ENCODE assay signal across 23 cellular contexts in the genomic region with DNA sequence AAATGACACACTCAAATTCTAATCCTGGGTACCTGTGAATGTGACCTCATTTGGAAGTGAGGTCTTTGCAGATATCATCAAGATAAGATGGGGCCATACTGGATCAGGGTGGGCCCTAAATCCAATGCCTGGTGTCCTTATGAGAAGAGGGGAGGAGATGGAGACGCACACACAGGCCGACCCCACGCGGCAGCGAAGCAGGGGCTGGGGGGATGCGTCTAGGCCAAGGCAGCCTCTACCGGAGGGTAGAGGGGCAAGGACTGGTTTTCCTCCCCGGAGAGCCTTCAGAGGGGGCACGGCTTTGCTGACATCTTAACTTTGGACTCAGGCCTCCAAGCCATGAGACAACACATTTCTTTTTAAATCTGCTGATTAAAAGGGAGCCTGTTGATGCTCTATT. TPM values are rescaled to one million over a fixed set of nuclear protein-coding genes. Genes with fewer than 3 reads are reported as not detected.
A peak's percentile ranks its signal among the peaks of the same experiment; 100 is the strongest.
DNase-seq lines count a peak whose midpoint lies in the region; ATAC-seq and TF ChIP-seq lines count a peak whose summit lies in the region.
"Had no signal": no experiment of that assay in that cellular context is flagged by ENCODE, and none has a peak within 500 bp of the region (broad histone marks: within the 10 kb centered on the region; RNA-seq: fewer than 3 reads in every experiment).

No MANE protein-coding gene starts in this region.

- H3K18ac ChIP-seq in neuronal stem cell (ENCODE audit: low read length), result no peak overlapping the region

- peaks cover 40% of the 10 kb centered on the region for H3K9me3 Mint-ChIP-seq in nephron progenitor cell

- H2BK12ac ChIP-seq in neuronal stem cell (ENCODE audit: low read length), result no peak overlapping the region

- H3K4me3 ChIP-seq in BLaER1 (no peak overlapping the region), neuronal stem cell (ENCODE audit: low read length in 2 of 2) (no peak overlapping the region)
- H3K4me3 ChIP-seq in BLaER1 treated with 17β-estradiol and CSF1 and Interleukin-3, amounts not matched to agents 10 nM and 100 nM, result no peak overlapping the region
- H3K4me3 ChIP-seq: GM12878 had no signal

- WGBS in neuronal stem cell (ENCODE audit: extremely low coverage in 2 of 2, insufficient read length in 2 of 2, insufficient replicate concordance in 1 of 2), 2 donors, result no CpG with 5 or more reads among the region's 9 CpGs

- H3K9me3 ChIP-seq in BLaER1, result peaks cover 45% of the 10 kb centered on the region
- peaks cover 38 to 57% (median 46%) of the 10 kb centered on the region in 11 experiments for H3K9me3 ChIP-seq in BLaER1 treated with 17β-estradiol and CSF1 and Interleukin-3, amounts not matched to agents 10 nM and 100 nM (replicated peaks in 1 of 11)
- H3K9me3 ChIP-seq in neuronal stem cell (replicated peaks in 1 of 2; ENCODE audit: control insufficient read depth in 2 of 2, insufficient read depth in 1 of 2, low read depth in 1 of 2, low read length in 2 of 2), result peaks cover 6 to 7% of the 10 kb centered on the region in 2 donors
- H3K9me3 ChIP-seq: BE2C had no signal

- no peak overlapping the region for H2AK5ac ChIP-seq in neuronal stem cell (ENCODE audit: low read depth, low read length)

- no peak overlapping the region for H3K4ac ChIP-seq in neuronal stem cell (ENCODE audit: low read length)

- H3K27ac ChIP-seq in BLaER1 (no peak overlapping the region), neuronal stem cell (replicated peaks; ENCODE audit: low read length) (no peak overlapping the region), foreskin keratinocyte (no peak overlapping the region)
- no peak overlapping the region for H3K27ac ChIP-seq in BLaER1 treated with 17β-estradiol and CSF1 and Interleukin-3, amounts not matched to agents 10 nM and 100 nM

- H3K36me3 Mint-ChIP-seq in nephron progenitor cell (ENCODE audit: low read depth), result peaks cover 14% of the 10 kb centered on the region

- peak overlapping the region; percentile 10 for H3K23ac ChIP-seq in neuronal stem cell (ENCODE audit: low read depth, low read length, poor library complexity)

- no peak overlapping the region for H4K8ac ChIP-seq in neuronal stem cell (ENCODE audit: low read depth, low read length)

- no peak for ATAC-seq in foreskin keratinocyte
- ATAC-seq: GM12878 had no signal

- H3K4me3 Mint-ChIP-seq in nephron progenitor cell, result no peak overlapping the region
- H3K4me3 Mint-ChIP-seq: CD14-positive monocyte; CD4-positive, alpha-beta memory T cell had no signal

- no peaks in the 10 kb centered on the region for H3K27me3 ChIP-seq in BLaER1
- H3K27me3 ChIP-seq in BLaER1 treated with 17β-estradiol and CSF1 and Interleukin-3, amounts not matched to agents 10 nM and 100 nM, result no peaks in the 10 kb centered on the region; a peak in 1 of 22 replicates
- no peaks in the 10 kb centered on the region for H3K27me3 ChIP-seq in neuronal stem cell (ENCODE audit: control insufficient read depth in 3 of 3, insufficient read depth in 3 of 3, low read depth in 1 of 3, low read length in 3 of 3)
- H3K27me3 ChIP-seq in foreskin keratinocyte, result no peaks in the 10 kb centered on the region
- H3K27me3 ChIP-seq: BE2C had no signal

- no peak overlapping the region for H2BK15ac ChIP-seq in neuronal stem cell (ENCODE audit: low read length)

- peaks cover 2% of the 10 kb centered on the region for H3K27me3 Mint-ChIP-seq in nephron progenitor cell (ENCODE audit: low read depth, poor library complexity)
- H3K27me3 Mint-ChIP-seq: CD4-positive, alpha-beta memory T cell; CD8-positive, alpha-beta memory T cell had no signal

- DNase-seq in neuronal stem cell (ENCODE audit: low spot score), result no peak
- no peak for DNase-seq in ureter (ENCODE audit: low spot score)
- DNase-seq in nephron progenitor cell, result no peak
- DNase-seq in foreskin keratinocyte, result no peak
- DNase-seq: 8988T; ACHN; BE2C; C1 segment of cervical spinal cord; CD4-positive, alpha-beta memory T cell; CD4-positive, CD25-positive, alpha-beta regulatory T cell; CD8-positive, alpha-beta memory T cell; COR-L47; DMS 273 treated with DMSO at 0.1 percent for 48 hours; DMS153; DMS53; DMS79; DND-41; EL; GDM1 had no signal

- no peak overlapping the region for H4K91ac ChIP-seq in neuronal stem cell (ENCODE audit: low read depth, low read length, poor library complexity)

- peaks cover 20% of the 10 kb centered on the region for H3K36me3 ChIP-seq in BLaER1
- peaks cover 0 to 22% (median 9%) of the 10 kb centered on the region in 11 experiments; a peak in 11 of 22 replicates for H3K36me3 ChIP-seq in BLaER1 treated with 17β-estradiol and CSF1 and Interleukin-3, amounts not matched to agents 10 nM and 100 nM
- no peaks in the 10 kb centered on the region for H3K36me3 ChIP-seq in neuronal stem cell (replicated peaks in 1 of 2; ENCODE audit: control insufficient read depth in 2 of 2, insufficient read depth in 2 of 2, low read length in 2 of 2)
- H3K36me3 ChIP-seq: BE2C had no signal

- peaks cover 5% of the 10 kb centered on the region for H3K4me1 Mint-ChIP-seq in nephron progenitor cell
- H3K4me1 Mint-ChIP-seq: CD4-positive, CD25-positive, alpha-beta regulatory T cell; CD8-positive, alpha-beta memory T cell had no signal

- no peak overlapping the region for H3K27ac Mint-ChIP-seq in nephron progenitor cell
- H3K27ac Mint-ChIP-seq: CD4-positive, alpha-beta memory T cell; CD4-positive, CD25-positive, alpha-beta regulatory T cell; CD8-positive, alpha-beta memory T cell had no signal

- H3K4me1 ChIP-seq in BLaER1, result peaks cover 34% of the 10 kb centered on the region
- peaks cover 0 to 32% (median 22%) of the 10 kb centered on the region in 10 experiments; a peak in 16 of 20 replicates for H3K4me1 ChIP-seq in BLaER1 treated with 17β-estradiol and CSF1 and Interleukin-3, amounts not matched to agents 10 nM and 100 nM
- peaks cover 0 to 5% of the 10 kb centered on the region in 2 donors for H3K4me1 ChIP-seq in neuronal stem cell (ENCODE audit: control insufficient read depth in 2 of 2, insufficient read depth in 1 of 2, low read depth in 1 of 2, low read length in 2 of 2)
- H3K4me1 ChIP-seq in foreskin keratinocyte, result no peaks in the 10 kb centered on the region
- H3K4me1 ChIP-seq: BE2C had no signal

- no peak overlapping the region for H2BK120ac ChIP-seq in neuronal stem cell (ENCODE audit: low read depth, low read length)

- no peak for TF ChIP-seq CTCF in nephron progenitor cell (IDR thresholded peaks at IDR 0.05)
- no peak for TF ChIP-seq CTCF in foreskin keratinocyte (conservative IDR thresholded peaks at IDR 0.05)

- no peak overlapping the region for H2AFZ ChIP-seq in neuronal stem cell (ENCODE audit: low read length)

- H3K4me2 ChIP-seq in BLaER1, result peak overlapping the region; percentile 53
- peak overlapping the region in 6 of 11 experiments; percentile 28 to 72 (median 66); a peak in 11 of 22 replicates for H3K4me2 ChIP-seq in BLaER1 treated with 17β-estradiol and CSF1 and Interleukin-3, amounts not matched to agents 10 nM and 100 nM
- no peak overlapping the region for H3K4me2 ChIP-seq in neuronal stem cell (ENCODE audit: insufficient read depth, low read length, poor library complexity, severe bottlenecking)

- no peak overlapping the region for H2BK5ac ChIP-seq in neuronal stem cell (ENCODE audit: low read length)

- H3K14ac ChIP-seq in neuronal stem cell (ENCODE audit: low read length), result no peak overlapping the region

- H4K20me1 ChIP-seq in BLaER1, result no peaks in the 10 kb centered on the region
- peaks cover 0 to 11% (median 0%) of the 10 kb centered on the region in 11 experiments; a peak in 6 of 22 replicates for H4K20me1 ChIP-seq in BLaER1 treated with 17β-estradiol and CSF1 and Interleukin-3, amounts not matched to agents 10 nM and 100 nM

- peaks cover 1% of the 10 kb centered on the region for H3K79me1 ChIP-seq in neuronal stem cell (ENCODE audit: low read depth, low read length)

- H3K9ac ChIP-seq in BLaER1 (no peak overlapping the region), neuronal stem cell (ENCODE audit: low read depth, low read length, poor library complexity) (no peak overlapping the region)
- H3K9ac ChIP-seq in BLaER1 treated with 17β-estradiol and CSF1 and Interleukin-3, amounts not matched to agents 10 nM and 100 nM, result no peak overlapping the region

RNA-seq across cellular contexts. Expression of a gene that starts 33.3 kb away (rescaled TPM):
- 27.1 TPM for polyA plus RNA-seq in neuronal stem cell (2013, experiment 1 of 2)
- 25.4 TPM for polyA plus RNA-seq in neuronal stem cell (2013, experiment 2 of 2)
- total RNA-seq in ureter (2.1 TPM), foreskin keratinocyte (0.75 and 0.78 TPM in 2 replicates)
- polyA plus RNA-seq in foreskin keratinocyte, result 0.62 and 1.0 TPM in 2 replicates
- polyA plus RNA-seq: CD14-positive monocyte; CD8-positive, alpha-beta memory T cell had no signal
